In the genomic region with DNA sequence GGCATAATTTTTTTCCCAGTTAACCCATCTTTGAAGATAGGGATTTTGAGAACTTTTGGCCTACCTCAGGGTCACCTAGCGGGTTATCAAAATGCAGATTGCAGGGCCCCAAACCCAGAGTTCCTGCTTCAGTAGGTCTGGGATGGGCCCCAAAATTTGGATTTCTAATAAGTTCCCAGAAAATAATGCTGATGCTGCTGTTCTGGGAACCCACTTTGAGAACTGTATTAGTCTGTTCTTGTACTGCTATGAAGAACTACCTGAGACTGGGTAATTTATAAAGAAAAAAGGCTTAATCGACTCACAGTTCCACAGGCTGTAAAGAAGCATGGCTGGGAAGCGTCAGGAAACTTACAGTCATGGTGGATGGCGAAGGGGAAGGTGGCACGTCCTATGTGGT, we compare ENCODE assay signal across 23 cellular contexts.
A peak's percentile ranks its signal among the peaks of the same experiment; 100 is the strongest.
DNase-seq lines count a peak whose midpoint lies in the region; ATAC-seq, FAIRE-seq and TF ChIP-seq lines count a peak whose summit lies in the region.
"Had no signal": no experiment of that assay in that cellular context is flagged by ENCODE, and none has a peak within 500 bp of the region (broad histone marks: within the 10 kb centered on the region; RNA-seq: fewer than 3 reads in every experiment).

No MANE protein-coding gene starts in this region.

- H3K36me3 ChIP-seq in cardiac muscle cell, result no peaks in the 10 kb centered on the region
- no peaks in the 10 kb centered on the region for H3K36me3 ChIP-seq in HepG2 (replicated peaks in 1 of 2; ENCODE audit: control insufficient read depth in 1 of 2, insufficient read depth in 2 of 2, low read length in 2 of 2)
- no peaks in the 10 kb centered on the region for H3K36me3 ChIP-seq in right lobe of liver

- DNase-seq in cardiac muscle cell (ENCODE audit: low read depth in 1 of 2, low spot score in 1 of 2) (no peak), Right ventricle myocardium superior (no peak), HepG2 (ENCODE audit: low spot score) (no peak), right lobe of liver (no peak)
- no peak for DNase-seq in natural killer cell treated with Interleukin-12 subunit alpha and Interleukin-12 subunit beta and Interleukin-15 and Interleukin-18, amount 100 ng/mL, for 72 hours (ENCODE audit: low spot score)
- DNase-seq: C1 segment of cervical spinal cord; CD4-positive, CD25-positive, alpha-beta regulatory T cell; CD8-positive, alpha-beta memory T cell; COR-L47; DMS 273 treated with DMSO at 0.1 percent for 48 hours; DMS53; DND-41; EL; HCEC 1CT; KG1 had no signal

- FAIRE-seq in HepG2 (lab: Jason Lieb, UNC), result no peak
- FAIRE-seq: GM12892, GM18507, H54, HTR-8/SVneo had no signal

- intact Hi-C loops in Right ventricle myocardium superior (cut with DNase I), result no loop called here
- intact Hi-C loops in HepG2 (cut with micrococcal nuclease; ENCODE audit: unreplicated experiment), result no loop called here
- intact Hi-C loops in right lobe of liver (cut with DNase I), result no loop called here

- H3K4me3 ChIP-seq in cardiac muscle cell (no peak overlapping the region), HepG2 (replicated peaks in 1 of 3; ENCODE audit: insufficient read depth in 1 of 3, low read depth in 2 of 3, low read length in 3 of 3) (no peak overlapping the region), right lobe of liver (no peak overlapping the region)
- H3K4me3 ChIP-seq: GM23338 had no signal

- no peak for TF ChIP-seq CTCF in cardiac muscle cell (IDR thresholded peaks at IDR 0.05; ENCODE audit: low read depth, low read length)
- no peak for TF ChIP-seq CTCF in HepG2 (CRISPR knock-in tag; IDR thresholded peaks at IDR 0.05)
- TF ChIP-seq CTCF in right lobe of liver (IDR thresholded peaks at IDR 0.05), result no peak

- 93% methylated on average over 5 of the region's 5 CpGs for WGBS in HepG2 (ENCODE audit: low lambda C conversion rate)
- 81% methylated on average over 5 of the region's 5 CpGs for WGBS in right lobe of liver (ENCODE audit: insufficient coverage, low coverage, low lambda C conversion rate, missing lambda C conversion rate)

- peaks cover 9% of the 10 kb centered on the region for H3K4me1 ChIP-seq in cardiac muscle cell (ENCODE audit: low read depth)
- H3K4me1 ChIP-seq in HepG2 (ENCODE audit: insufficient read depth, low read length), result peaks cover 18% of the 10 kb centered on the region
- no peaks in the 10 kb centered on the region for H3K4me1 ChIP-seq in right lobe of liver

- no peak overlapping the region for H3K4me2 ChIP-seq in HepG2 (ENCODE audit: low read depth, low read length)
- H3K4me2 ChIP-seq: GM23338 had no signal

- H3K27ac Mint-ChIP-seq in natural killer cell treated with Interleukin-12 subunit alpha and Interleukin-12 subunit beta and Interleukin-15 and Interleukin-18, amount 100 ng/mL, for 72 hours, result peak overlapping the region; percentile 88 to 91
- H3K27ac Mint-ChIP-seq in stimulated activated memory B cell treated with anti-CD40 and anti-IgM and Interleukin-4, amounts not matched to agents 10 μg/mL and 1 μg/mL and 100 μg/mL, for 72 hours, result no peak overlapping the region
- H3K27ac Mint-ChIP-seq: CD4-positive, CD25-positive, alpha-beta regulatory T cell; CD8-positive, alpha-beta memory T cell; GM23338 had no signal

- no TSS peak for BruUV-seq in HepG2 (replicated peaks; lab: Mats Ljungman, UMichigan)

- TF ChIP-seq POLR2A in HepG2 (IDR thresholded peaks at IDR 0.05; ENCODE audit: insufficient read depth in 1 of 2, low read depth in 2 of 2, low read length in 2 of 2) (no peak), right lobe of liver (IDR thresholded peaks at IDR 0.05) (no peak)

- H3K9me3 ChIP-seq in cardiac muscle cell (ENCODE audit: low read depth), result no peaks in the 10 kb centered on the region
- H3K9me3 ChIP-seq in HepG2 (ENCODE audit: low read length), result no peaks in the 10 kb centered on the region
- no peaks in the 10 kb centered on the region for H3K9me3 ChIP-seq in right lobe of liver

- no peak for TF ChIP-seq EP300 in HepG2 (IDR thresholded peaks at IDR 0.05; ENCODE audit: low read depth in 2 of 2, low read length in 2 of 2)
- no peak for TF ChIP-seq EP300 in HepG2 (CRISPR knock-in tag; IDR thresholded peaks at IDR 0.05; ENCODE audit: borderline replicate concordance)

- H4K20me1 ChIP-seq in HepG2 (ENCODE audit: insufficient read depth, low read length), result no peaks in the 10 kb centered on the region

- H3K36me3 Mint-ChIP-seq in natural killer cell treated with Interleukin-12 subunit alpha and Interleukin-12 subunit beta and Interleukin-15 and Interleukin-18, amount 100 ng/mL, for 72 hours, result no peaks in the 10 kb centered on the region
- no peaks in the 10 kb centered on the region for H3K36me3 Mint-ChIP-seq in stimulated activated memory B cell treated with anti-CD40 and anti-IgM and Interleukin-4, amounts not matched to agents 10 μg/mL and 1 μg/mL and 100 μg/mL, for 72 hours

- in situ Hi-C loops in HepG2 (cut with HindIII; ENCODE audit: extremely low pct_ligation_motif_present, low pct_unique_long_range_greater_than_20kb), result no loop called here

- H3K27me3 Mint-ChIP-seq in natural killer cell treated with Interleukin-12 subunit alpha and Interleukin-12 subunit beta and Interleukin-15 and Interleukin-18, amount 100 ng/mL, for 72 hours, result no peaks in the 10 kb centered on the region
- no peaks in the 10 kb centered on the region for H3K27me3 Mint-ChIP-seq in stimulated activated memory B cell treated with anti-CD40 and anti-IgM and Interleukin-4, amounts not matched to agents 10 μg/mL and 1 μg/mL and 100 μg/mL, for 72 hours
- H3K27me3 Mint-ChIP-seq: CD4-positive, CD25-positive, alpha-beta regulatory T cell had no signal

- H3K27ac ChIP-seq in cardiac muscle cell, result peak overlapping the region; percentile 17
- no peak overlapping the region for H3K27ac ChIP-seq in HepG2 (ENCODE audit: extremely low read length, insufficient read depth, low read length)
- no peak overlapping the region for H3K27ac ChIP-seq in right lobe of liver
- H3K27ac ChIP-seq: 22Rv1 had no signal

- POLR2A ChIA-PET in HepG2 (lab: Yijun Ruan, JAX), result no interaction called here

- H3K4me1 Mint-ChIP-seq in natural killer cell treated with Interleukin-12 subunit alpha and Interleukin-12 subunit beta and Interleukin-15 and Interleukin-18, amount 100 ng/mL, for 72 hours (ENCODE audit: low read depth in 2 of 2), result peaks cover 29 to 41% of the 10 kb centered on the region in 2 donors
- H3K4me1 Mint-ChIP-seq in stimulated activated memory B cell treated with anti-CD40 and anti-IgM and Interleukin-4, amounts not matched to agents 10 μg/mL and 1 μg/mL and 100 μg/mL, for 72 hours, result peaks cover 19% of the 10 kb centered on the region

- CTCF ChIA-PET in HepG2 (lab: Yijun Ruan, JAX; ENCODE audit: low intra/inter-chr PET ratio, low total read pairs), result no interaction called here

- H3K27me3 ChIP-seq in cardiac muscle cell, result no peaks in the 10 kb centered on the region
- no peaks in the 10 kb centered on the region for H3K27me3 ChIP-seq in HepG2 (ENCODE audit: control insufficient read depth in 1 of 2, insufficient read depth in 2 of 2, low read length in 2 of 2)
- no peaks in the 10 kb centered on the region for H3K27me3 ChIP-seq in right lobe of liver

- TF ChIP-seq RAD21 in HepG2 (CRISPR knock-in tag; IDR thresholded peaks at IDR 0.05), result no peak

- no peaks in the 10 kb centered on the region for H3K9me3 Mint-ChIP-seq in natural killer cell treated with Interleukin-12 subunit alpha and Interleukin-12 subunit beta and Interleukin-15 and Interleukin-18, amount 100 ng/mL, for 72 hours
- H3K9me3 Mint-ChIP-seq in stimulated activated memory B cell treated with anti-CD40 and anti-IgM and Interleukin-4, amounts not matched to agents 10 μg/mL and 1 μg/mL and 100 μg/mL, for 72 hours, result no peaks in the 10 kb centered on the region
- H3K9me3 Mint-ChIP-seq: GM23338 had no signal

- no peak overlapping the region for H2AFZ ChIP-seq in HepG2 (ENCODE audit: low read length)
- H2AFZ ChIP-seq: GM23338 had no signal

- no peaks in the 10 kb centered on the region for H3K79me2 ChIP-seq in HepG2 (ENCODE audit: insufficient read depth, low read length)

- no peak overlapping the region for H3K9ac ChIP-seq in HepG2 (ENCODE audit: insufficient read depth, low read depth, low read length)

- H3K4me3 Mint-ChIP-seq in natural killer cell treated with Interleukin-12 subunit alpha and Interleukin-12 subunit beta and Interleukin-15 and Interleukin-18, amount 100 ng/mL, for 72 hours, result peak overlapping the region; percentile 67
- no peak overlapping the region for H3K4me3 Mint-ChIP-seq in stimulated activated memory B cell treated with anti-CD40 and anti-IgM and Interleukin-4, amounts not matched to agents 10 μg/mL and 1 μg/mL and 100 μg/mL, for 72 hours
- H3K4me3 Mint-ChIP-seq: CD4-positive, CD25-positive, alpha-beta regulatory T cell; CD8-positive, alpha-beta memory T cell; GM23338 had no signal

- no peak for ATAC-seq in Right ventricle myocardium superior (ENCODE audit: poor library complexity)
- no peak for ATAC-seq in HepG2
- no peak for ATAC-seq in right lobe of liver
- ATAC-seq in natural killer cell treated with Interleukin-12 subunit alpha and Interleukin-12 subunit beta and Interleukin-15 and Interleukin-18, amount 100 ng/mL, for 72 hours, result no peak
- ATAC-seq in HG03457 (IDR thresholded peaks at IDR 0.05; ENCODE audit: unreplicated experiment), result no peak
- no peak for ATAC-seq in stimulated activated memory B cell treated with anti-CD40 and anti-IgM and Interleukin-4, amounts not matched to agents 10 μg/mL and 1 μg/mL and 100 μg/mL, for 72 hours
- ATAC-seq: GM23338 had no signal

TF ChIP-seq in HepG2, 621 proteins besides CTCF, POLR2A, EP300 and RAD21 (continues in another document):
- no peak for TF ChIP-seq ZMYM4 (CRISPR knock-in tag; IDR thresholded peaks at IDR 0.05)
- peak; percentile 37 to 74; a peak in 3 of 4 replicates for TF ChIP-seq MAFK (conservative IDR thresholded peaks at IDR 0.05 in 1 of 2, IDR thresholded peaks at IDR 0.05 in 1 of 2; ENCODE audit: low read length in 2 of 2)
